In the genomic region with DNA sequence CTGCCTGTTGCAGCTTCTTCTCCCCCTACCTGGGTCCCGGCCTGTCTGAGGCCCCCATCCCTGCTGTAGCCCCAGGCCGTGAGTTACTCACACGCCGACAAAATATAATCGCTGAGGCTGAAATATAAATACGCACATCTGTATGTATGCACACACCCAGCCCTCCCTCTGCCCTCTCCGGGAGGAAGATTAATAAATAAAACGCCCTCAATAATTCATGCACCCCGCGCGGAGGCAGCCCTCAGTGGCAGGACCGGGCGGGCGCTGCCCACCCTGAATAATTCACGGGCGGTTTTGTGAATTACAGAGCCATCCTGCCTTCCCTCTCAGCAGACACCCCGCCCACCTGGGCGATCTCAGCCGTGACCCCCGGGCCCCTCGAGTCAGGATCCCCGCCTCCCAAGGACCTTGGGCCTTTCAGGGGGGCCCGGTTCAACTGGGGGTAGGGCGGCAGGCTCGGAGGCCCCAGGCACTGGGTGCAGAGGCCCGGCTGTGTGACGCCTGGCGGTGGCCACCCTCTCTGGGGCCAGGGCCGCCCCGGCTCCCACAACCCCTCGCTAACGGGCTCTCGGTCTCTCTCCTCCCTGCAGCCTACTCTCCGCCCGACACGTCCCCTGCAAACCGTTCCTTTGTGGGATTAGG, we compare ENCODE assay signal across 18 cellular contexts. TPM values are rescaled to one million over a fixed set of nuclear protein-coding genes. Genes with fewer than 3 reads are reported as not detected.
A peak's percentile ranks its signal among the peaks of the same experiment; 100 is the strongest.
DNase-seq lines count a peak whose midpoint lies in the region; ATAC-seq, FAIRE-seq and TF ChIP-seq lines count a peak whose summit lies in the region.
"Had no signal": no experiment of that assay in that cellular context is flagged by ENCODE, and none has a peak within 500 bp of the region (broad histone marks: within the 10 kb centered on the region; RNA-seq: fewer than 3 reads in every experiment).

No MANE protein-coding gene starts in this region.

- in situ Hi-C loops in transverse colon (cut with MboI; ENCODE audit: low pct_ligation_motif_present in 1 of 4, low pct_unique_long_range_greater_than_20kb in 1 of 4, low sequenced_read_pairs in 3 of 4): no loop called here

- H3K4me3 Mint-ChIP-seq in neural progenitor cell: peak overlapping the region; percentile 22
- H3K4me3 Mint-ChIP-seq: CD14-positive monocyte had no signal

- ATAC-seq in SK-N-SH treated with all-trans-retinoic acid at 6 μM for 48 hours: no peak
- no peak for ATAC-seq in activated CD4-positive, CD25-positive, alpha-beta regulatory T cell treated with anti-CD3 and anti-CD28 coated beads, Interleukin-2, amount 50 U/mL, for 24 hours
- ATAC-seq: Right ventricle myocardium inferior had no signal

- no peaks in the 10 kb centered on the region for H3K9me3 Mint-ChIP-seq in neural progenitor cell
- H3K9me3 Mint-ChIP-seq: CD14-positive monocyte had no signal

- no peak overlapping the region for H2AFZ ChIP-seq in SK-N-SH (ENCODE audit: low read depth)
- no peak overlapping the region for H2AFZ ChIP-seq in neural progenitor cell (replicated peaks)
- H2AFZ ChIP-seq: PC-9 had no signal

- H3K79me2 ChIP-seq in SK-N-SH (ENCODE audit: insufficient read depth): peaks cover 35% of the 10 kb centered on the region; the same call in 1 of the 2 replicates
- no peaks in the 10 kb centered on the region for H3K79me2 ChIP-seq in neural progenitor cell (ENCODE audit: low read depth)

- no peaks in the 10 kb centered on the region for H3K36me3 Mint-ChIP-seq in neural progenitor cell

- TF ChIP-seq CTCF in SK-N-SH (IDR thresholded peaks at IDR 0.05) (no peak), ascending aorta (IDR thresholded peaks at IDR 0.05) (no peak), neural progenitor cell (IDR thresholded peaks at IDR 0.05) (no peak), transverse colon (IDR thresholded peaks at IDR 0.05) (no peak)

- H3K4me1 Mint-ChIP-seq in neural progenitor cell: peaks cover 17% of the 10 kb centered on the region
- H3K4me1 Mint-ChIP-seq: CD14-positive monocyte had no signal

- H3K27ac Mint-ChIP-seq in neural progenitor cell: no peak overlapping the region

- intact Hi-C loops in ascending aorta (cut with DNase I) (loop anchor here (5.0 to 10.0 kb wide), 2 partner anchors 151 to 1291 kb away; partner anchors contain the start of genes DOT1L and TBXA2R), transverse colon (cut with DNase I; ENCODE audit: low total_unique reads) (no loop called here)

- TF ChIP-seq POLR2A in transverse colon (IDR thresholded peaks at IDR 0.05): no peak

- CTCF ChIA-PET in SK-N-SH (lab: Yijun Ruan, JAX): interaction anchor here (1.0 to 2.5 kb wide), 2 partner anchors 17 to 21 kb away, joined by 3 to 7 read pairs; no protein-coding TSS in a partner anchor

- TF ChIP-seq RAD21 in SK-N-SH (IDR thresholded peaks at IDR 0.05; ENCODE audit: low read length): no peak

- no peaks in the 10 kb centered on the region for H3K9me2 ChIP-seq in SK-N-SH

- peaks cover 10% of the 10 kb centered on the region for H3F3A ChIP-seq in SK-N-SH (replicated peaks; ENCODE audit: insufficient read depth)
- peaks cover 13% of the 10 kb centered on the region for H3F3A ChIP-seq in neural progenitor cell (ENCODE audit: low read depth)

- H3K4me1 ChIP-seq in SK-N-SH (ENCODE audit: control insufficient read depth in 1 of 2, insufficient read depth in 2 of 2, low read depth in 1 of 2, low read length in 1 of 2) (peaks cover 8 to 32% of the 10 kb centered on the region in 2 experiments; a peak in 2 of 4 replicates), ascending aorta (peaks cover 32 to 54% of the 10 kb centered on the region in 2 donors), neural progenitor cell (peaks cover 26% of the 10 kb centered on the region), transverse colon (peaks cover 17 to 45% (median 33%) of the 10 kb centered on the region in 4 donors)
- H3K4me1 ChIP-seq: HAP-1 had no signal

- H3K9me3 ChIP-seq in SK-N-SH: no peaks in the 10 kb centered on the region
- H3K9me3 ChIP-seq in ascending aorta: no peaks in the 10 kb centered on the region
- no peaks in the 10 kb centered on the region for H3K9me3 ChIP-seq in neural progenitor cell (ENCODE audit: low read depth)
- no peaks in the 10 kb centered on the region for H3K9me3 ChIP-seq in transverse colon
- H3K9me3 ChIP-seq: HAP-1 had no signal

- POLR2A ChIA-PET in SK-N-SH (lab: Yijun Ruan, JAX): no interaction called here

- no peak overlapping the region for H3K4me2 ChIP-seq in SK-N-SH
- H3K4me2 ChIP-seq in neural progenitor cell: peak overlapping the region; percentile 31
- H3K4me2 ChIP-seq: PC-9 had no signal

- H3K9ac ChIP-seq in SK-N-SH (no peak overlapping the region), neural progenitor cell (no peak overlapping the region)

- H3K36me3 ChIP-seq in SK-N-SH (replicated peaks in 1 of 2; ENCODE audit: control insufficient read depth in 1 of 2, insufficient read depth in 2 of 2, low read length in 1 of 2): peaks cover 21 to 37% of the 10 kb centered on the region in 2 experiments
- H3K36me3 ChIP-seq in ascending aorta: peaks cover 47 to 51% of the 10 kb centered on the region in 2 donors
- H3K36me3 ChIP-seq in neural progenitor cell: no peaks in the 10 kb centered on the region
- H3K36me3 ChIP-seq in transverse colon: peaks cover 0 to 31% (median 4%) of the 10 kb centered on the region in 4 donors

- H3K27ac ChIP-seq in SK-N-SH (ENCODE audit: low read depth in 2 of 2, low read length in 1 of 2) (no peak overlapping the region), ascending aorta (peak overlapping the region; percentile 98 to 99), neural progenitor cell (no peak overlapping the region), transverse colon (peak overlapping the region; percentile 79 to 87 (median 84))
- H3K27ac ChIP-seq: 22Rv1, PC-9 had no signal

- H4K20me1 ChIP-seq in SK-N-SH (ENCODE audit: insufficient read depth) (peaks cover 31% of the 10 kb centered on the region), neural progenitor cell (ENCODE audit: low read depth) (no peaks in the 10 kb centered on the region)

- H3K27me3 ChIP-seq in SK-N-SH (ENCODE audit: insufficient read depth): no peaks in the 10 kb centered on the region
- no peaks in the 10 kb centered on the region for H3K27me3 ChIP-seq in ascending aorta
- H3K27me3 ChIP-seq in neural progenitor cell: peaks cover 42% of the 10 kb centered on the region
- no peaks in the 10 kb centered on the region for H3K27me3 ChIP-seq in transverse colon

- whole genome bisulfite sequencing in SK-N-SH (ENCODE audit: low lambda C conversion rate): 89% methylated on average over 24 of the region's 37 CpGs
- WGBS in transverse colon (ENCODE audit: low coverage in 1 of 2), 2 donors: 79 to 87% methylated on average over 14 to 37 of the region's 37 CpGs

- H3K4me3 ChIP-seq in SK-N-SH (ENCODE audit: low read depth in 2 of 2, low read length in 1 of 2): no peak overlapping the region
- no peak overlapping the region for H3K4me3 ChIP-seq in ascending aorta
- H3K4me3 ChIP-seq in neural progenitor cell: no peak overlapping the region
- no peak overlapping the region for H3K4me3 ChIP-seq in transverse colon
- H3K4me3 ChIP-seq: HAP-1, PC-9 had no signal

- H3K27me3 Mint-ChIP-seq in neural progenitor cell (ENCODE audit: insufficient read depth, low read depth): peaks cover 25% of the 10 kb centered on the region

- DNase-seq in SK-N-SH (peak; percentile 32), ascending aorta (ENCODE audit: low spot score in 2 of 2) (no peak), neural progenitor cell (ENCODE audit: low spot score) (no peak), transverse colon (no peak), DMS79 treated with DMSO at 0.1 percent for 48 hours (lab: John Stamatoyannopoulos, UW) (no peak), RCC 7860 (ENCODE audit: low spot score) (no peak)
- DNase-seq: COR-L47, DMS153, NCI-H1048, NCI-H345, PC-9 had no signal

- FAIRE-seq in RCC 7860 (lab: Jason Lieb, UNC): no peak

- TF ChIP-seq EP300 in SK-N-SH (IDR thresholded peaks at IDR 0.05; ENCODE audit: borderline replicate concordance in 1 of 2, low read depth in 1 of 2, low read length in 1 of 2) (no peak), transverse colon (IDR thresholded peaks at IDR 0.05; ENCODE audit: low read depth) (no peak)

TF ChIP-seq in SK-N-SH, 30 proteins besides CTCF, POLR2A, EP300 and RAD21:
- no peak for TF ChIP-seq CHD2 (IDR thresholded peaks at IDR 0.05; ENCODE audit: low read length, partially characterized antibody)
- TF ChIP-seq FOXM1 (IDR thresholded peaks at IDR 0.05; ENCODE audit: low read depth): no peak
- TF ChIP-seq TEAD4 (IDR thresholded peaks at IDR 0.05; ENCODE audit: borderline replicate concordance, insufficient read depth): no peak

TF ChIP-seq in SK-N-SH treated with all-trans-retinoic acid at 6 μM for 48 hours, 23 proteins besides CTCF, POLR2A, EP300 and RAD21 (continues in another document):
- TF ChIP-seq SNAI2 (CRISPR knock-in tag; IDR thresholded peaks at IDR 0.05) (no peak), ZC3H10 (CRISPR knock-in tag; IDR thresholded peaks at IDR 0.05) (no peak), ZNF70 (CRISPR knock-in tag; IDR thresholded peaks at IDR 0.05) (no peak)

RNA-seq across cellular contexts. Expression of gene SMIM24, which starts 24.2 kb away (rescaled TPM):
- 0.12 TPM in 1 of 2 replicates, not detected in the other for polyA plus RNA-seq in SK-N-SH (2012; rRNA removed)
- polyA plus RNA-seq in SK-N-SH (2012; cell fraction: cytosol; rRNA removed): not detected in 2 replicates
- 0.18 TPM in 1 of 2 replicates, not detected in the other for polyA plus RNA-seq in SK-N-SH (2012; cell fraction: nucleus; rRNA removed)
- total RNA-seq in ascending aorta (not detected), neural progenitor cell (ENCODE audit: low replicate concordance) (0.81 and 1.7 TPM in 2 replicates), transverse colon (100 to 1,000 TPM in 1 of 4 donors, 10 to 100 TPM in 3; 18.7 to 100 (median 85.5) TPM)
- total RNA-seq: HT1080, PC-9, Right ventricle myocardium inferior had no signal

RNA-seq across cellular contexts. Expression of gene SMIM44, which starts 27.2 kb away (rescaled TPM):
- polyA plus RNA-seq in SK-N-SH (2012; rRNA removed): not detected in 2 replicates
- polyA plus RNA-seq in SK-N-SH (2012; cell fraction: cytosol; rRNA removed): not detected in 2 replicates
- not detected in 2 replicates for polyA plus RNA-seq in SK-N-SH (2012; cell fraction: nucleus; rRNA removed)
- total RNA-seq in ascending aorta (not detected), neural progenitor cell (ENCODE audit: low replicate concordance) (not detected in 2 replicates), transverse colon (10 to 100 TPM in 1 of 4 donors, 1 to 10 TPM in 1, not detected in 2; 4.1 to 15.3 TPM)
- total RNA-seq: HT1080, PC-9, Right ventricle myocardium inferior had no signal
- polyA plus RNA-seq: CD14-positive monocyte had no signal

RNA-seq across cellular contexts. Expression of gene DOHH, which starts 44.4 kb away (rescaled TPM):
- polyA plus RNA-seq in SK-N-SH (2012; rRNA removed): 14.3 and 14.5 TPM in 2 replicates
- polyA plus RNA-seq in SK-N-SH (2012; cell fraction: cytosol; rRNA removed): 10.3 and 13.3 TPM in 2 replicates
- polyA plus RNA-seq in SK-N-SH (2012; cell fraction: nucleus; rRNA removed): 14.5 and 22.6 TPM in 2 replicates
- total RNA-seq in ascending aorta (40.9 TPM), neural progenitor cell (ENCODE audit: low replicate concordance) (0.69 and 12.1 TPM in 2 replicates), transverse colon (10 to 100 TPM in 2 of 4 donors, 1 to 10 TPM in 2; 7.2 to 13.5 (median 10.8) TPM)

RNA-seq across cellular contexts. Expression of gene FZR1, which starts 50.0 kb away (rescaled TPM):
- polyA plus RNA-seq in SK-N-SH (2012; rRNA removed): 27.1 and 36.3 TPM in 2 replicates
- polyA plus RNA-seq in SK-N-SH (2012; cell fraction: cytosol; rRNA removed): 10.7 and 16.5 TPM in 2 replicates
- 74.3 and 97.6 TPM in 2 replicates for polyA plus RNA-seq in SK-N-SH (2012; cell fraction: nucleus; rRNA removed)
- total RNA-seq in ascending aorta: 56.8 TPM
- total RNA-seq in neural progenitor cell (ENCODE audit: low replicate concordance): 16.4 and 56.1 TPM in 2 replicates
- total RNA-seq in transverse colon: 100 to 1,000 TPM in 1 of 4 donors, 10 to 100 TPM in 3; 29.1 to 107 (median 35.3) TPM

Comparison
In these comparisons a context has a peak if more than half of its experiments do, and no peak if none do; other contexts are left out.
1. H3K27ac ChIP-seq: peak in ascending aorta (2 of 2) and transverse colon (4 of 4); none in SK-N-SH (0 of 2) and neural progenitor cell (single experiment).